ENCODE assay signal across 11 cellular contexts in genomic region chr11:1387961-1388762, GRCh38. TPM values are rescaled to one million over a fixed set of nuclear protein-coding genes. Genes with fewer than 3 reads are reported as not detected.
DNase-seq lines count a peak whose midpoint lies in the region; TF ChIP-seq lines count a peak whose summit lies in the region.
"Had no signal": no experiment of that assay in that cellular context is flagged by ENCODE, and none has a peak within 500 bp of the region (broad histone marks: within the 10 kb centered on the region; RNA-seq: fewer than 3 reads in every experiment).

No MANE protein-coding gene starts in this region.

- TF ChIP-seq CTCF in left ventricle myocardium inferior (IDR thresholded peaks at IDR 0.05; ENCODE audit: borderline replicate concordance) (no peak), vagina (IDR thresholded peaks at IDR 0.05) (no peak), lower leg skin (IDR thresholded peaks at IDR 0.05) (no peak)

- H3K9me3 ChIP-seq in left ventricle myocardium inferior (replicated peaks) = no peaks in the 10 kb centered on the region
- H3K9me3 ChIP-seq in vagina = no peaks in the 10 kb centered on the region
- H3K9me3 ChIP-seq: esophagus squamous epithelium had no signal

- peaks cover 18% of the 10 kb centered on the region for H3K4me1 Mint-ChIP-seq in activated T-cell treated with anti-CD3 and anti-CD28 coated beads, Interleukin-2, amount 50 U/mL, for 24 hours (ENCODE audit: low read depth)

- H3K4me1 ChIP-seq in left ventricle myocardium inferior (peaks cover 30% of the 10 kb centered on the region), vagina (peaks cover 23% of the 10 kb centered on the region)

- 65 to 69% methylated on average over 22 of the region's 22 CpGs for WGBS in lower leg skin, 2 donors

- H3K27me3 ChIP-seq in left ventricle myocardium inferior (ENCODE audit: low read depth) = peaks cover 48% of the 10 kb centered on the region
- H3K27me3 ChIP-seq in vagina = peaks cover 10% of the 10 kb centered on the region

- TF ChIP-seq POLR2A in vagina (IDR thresholded peaks at IDR 0.05) (no peak), lower leg skin (IDR thresholded peaks at IDR 0.05) (no peak)

- H3K27me3 Mint-ChIP-seq in activated T-cell treated with anti-CD3 and anti-CD28 coated beads, Interleukin-2, amount 50 U/mL, for 24 hours = peaks cover 22% of the 10 kb centered on the region

- H3K36me3 Mint-ChIP-seq in activated T-cell treated with anti-CD3 and anti-CD28 coated beads, Interleukin-2, amount 50 U/mL, for 24 hours (ENCODE audit: low read depth) = no peaks in the 10 kb centered on the region

- no peak for DNase-seq in activated T-cell treated with anti-CD3 and anti-CD28 coated beads, Interleukin-2, amount 50 U/mL, for 24 hours
- DNase-seq in activated T-cell treated with anti-CD3 and anti-CD28 coated beads for 4 hours (no peak), NCI-H774 (lab: John Stamatoyannopoulos, UW) (peak; percentile 53), left ventricle myocardium inferior (no peak), skeletal muscle cell (ENCODE audit: low read depth) (no peak), iPS-NIHi7 (ENCODE audit: extremely low spot score) (no peak), vagina (ENCODE audit: extremely low spot score in 2 of 2) (no peak), lower leg skin (ENCODE audit: low spot score in 2 of 2) (no peak)
- DNase-seq: esophagus squamous epithelium, NCI-H1092, SW 1271 had no signal

- H3K4me3 Mint-ChIP-seq in activated T-cell treated with anti-CD3 and anti-CD28 coated beads, Interleukin-2, amount 50 U/mL, for 24 hours = peak overlapping the region; percentile 43

- H3K9me3 Mint-ChIP-seq in activated T-cell treated with anti-CD3 and anti-CD28 coated beads, Interleukin-2, amount 50 U/mL, for 24 hours = no peaks in the 10 kb centered on the region

- H3K4me3 ChIP-seq in left ventricle myocardium inferior (peak overlapping the region; percentile 76), skeletal muscle cell (ENCODE audit: low read depth, low read length) (peak overlapping the region; percentile 65), vagina (no peak overlapping the region), lower leg skin (ENCODE audit: low read depth, poor library complexity, severe bottlenecking) (no peak overlapping the region)

- no peak overlapping the region for H3K27ac Mint-ChIP-seq in activated T-cell treated with anti-CD3 and anti-CD28 coated beads, Interleukin-2, amount 50 U/mL, for 24 hours

- intact Hi-C loops in left ventricle myocardium inferior (cut with micrococcal nuclease) = no loop called here
- intact Hi-C loops in vagina (cut with DNase I) = no loop called here
- intact Hi-C loops in lower leg skin (cut with DNase I; ENCODE audit: low total_unique reads) = no loop called here

- H3K27ac ChIP-seq in left ventricle myocardium inferior (replicated peaks) (no peak overlapping the region), vagina (no peak overlapping the region)

- H3K36me3 ChIP-seq in left ventricle myocardium inferior (no peaks in the 10 kb centered on the region), vagina (no peaks in the 10 kb centered on the region)
- H3K36me3 ChIP-seq: esophagus squamous epithelium had no signal

RNA-seq across cellular contexts. Expression of gene BRSK2, which starts 1.6 kb away (rescaled TPM):
- total RNA-seq in left ventricle myocardium inferior = 0.52 TPM
- total RNA-seq in vagina = 3.9 TPM
- under 1 TPM in 2 of 4 donors, not detected in 2; 0.23 to 0.68 TPM for total RNA-seq in lower leg skin

Comparison
In these comparisons a context has a peak if more than half of its experiments do, and no peak if none do; other contexts are left out.
1. H3K4me3 ChIP-seq: peak in left ventricle myocardium inferior (single experiment) and skeletal muscle cell (single experiment); none in vagina (0 of 2) and lower leg skin (single experiment).